In the genomic region with DNA sequence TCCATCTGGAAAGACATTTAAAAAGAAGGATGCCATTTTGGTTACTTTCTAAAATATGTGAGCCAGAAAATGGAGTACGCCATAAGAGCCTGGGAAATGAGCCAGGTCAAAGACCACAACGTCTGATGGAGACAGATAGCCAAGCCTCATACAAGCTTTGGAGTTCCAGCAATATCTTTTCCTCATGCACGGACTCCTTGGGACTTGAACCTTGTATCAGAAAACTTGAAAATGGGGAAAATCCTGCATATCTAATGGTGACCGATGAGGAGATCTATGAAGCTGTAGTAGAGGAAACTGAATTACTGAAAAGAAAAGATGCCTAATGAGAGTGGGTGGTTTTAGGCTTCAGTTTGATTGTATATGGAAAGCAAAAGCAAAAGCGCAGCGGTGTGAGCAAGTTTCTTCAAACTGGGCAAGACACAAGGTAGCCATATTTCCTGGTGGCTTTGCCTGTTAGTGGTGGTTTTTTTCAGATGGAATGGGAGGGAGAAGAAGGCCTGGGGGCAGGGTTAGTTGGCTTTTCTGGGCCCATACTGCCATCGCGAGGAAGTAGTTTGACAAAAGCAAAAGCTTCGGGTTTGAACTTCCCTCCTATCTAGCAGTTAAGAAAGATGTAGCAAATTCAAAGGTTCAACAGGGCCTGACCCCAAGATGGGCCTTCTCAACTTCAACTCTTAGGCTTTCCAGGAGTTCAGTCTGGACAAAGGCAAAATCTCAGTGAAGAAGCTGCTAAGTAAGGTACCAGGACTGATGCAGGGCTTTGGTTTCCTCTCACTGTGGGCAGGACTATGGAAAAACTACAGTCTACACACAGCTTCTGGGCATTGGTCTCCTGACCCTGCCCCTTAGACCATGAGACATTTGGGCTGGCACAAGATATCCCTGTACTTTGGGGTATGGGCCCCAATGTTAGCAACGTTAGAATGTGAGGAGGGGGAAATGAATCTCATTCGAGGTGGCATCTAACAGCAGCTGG, we compare ENCODE assay signal across 8 cellular contexts.
DNase-seq lines count a peak whose midpoint lies in the region; ATAC-seq and TF ChIP-seq lines count a peak whose summit lies in the region.

No MANE protein-coding gene starts in this region.

- peak overlapping the region; percentile 39 to 59 (median 45) for H3K27ac ChIP-seq in right lobe of liver

- H3K27me3 ChIP-seq in right lobe of liver = peaks cover 0 to 7% of the 10 kb centered on the region in 2 donors

- 26% methylated on average over 11 of the region's 11 CpGs for WGBS in right lobe of liver (ENCODE audit: insufficient coverage, low coverage, low lambda C conversion rate, missing lambda C conversion rate)

- no peak for TF ChIP-seq POLR2A in right lobe of liver (IDR thresholded peaks at IDR 0.05)

- peak overlapping the region; percentile 37 to 61 (median 57) for H3K4me3 ChIP-seq in right lobe of liver

- peak; percentile 45 to 68 (median 52) for TF ChIP-seq CTCF in right lobe of liver (IDR thresholded peaks at IDR 0.05)

- H3K9me3 ChIP-seq in right lobe of liver = no peaks in the 10 kb centered on the region

- H3K36me3 ChIP-seq in right lobe of liver = no peaks in the 10 kb centered on the region

- DNase-seq in DMS53 (lab: John Stamatoyannopoulos, UW) (peak; percentile 4), DMS53 treated with DMSO at 0.1 percent for 48 hours (lab: John Stamatoyannopoulos, UW; ENCODE audit: unreplicated experiment) (no peak), T-helper 2 cell (peak in 4 of 5 experiments; percentile 41 to 90 (median 64)), amygdala (lab: John Stamatoyannopoulos, UW) (peak in 36 of 56 donors; percentile 1 to 87 (median 41)), right lobe of liver (peak in 2 of 3 donors; percentile 63 to 67), HK-2 (ENCODE audit: unreplicated experiment) (no peak)
- DNase-seq in stimulated activated CD8-positive, alpha-beta memory T cell treated with anti-CD3 and anti-CD28 coated beads, Interleukin-15, amount 100 ng/mL, for 48 hours (ENCODE audit: low read depth in 2 of 2) = peak; percentile 15 to 53

- ATAC-seq in HG03039 (IDR thresholded peaks at IDR 0.05; ENCODE audit: unreplicated experiment) = peak; percentile 86
- peak; percentile 47 to 92 (median 91) for ATAC-seq in right lobe of liver

- H3K4me1 ChIP-seq in right lobe of liver = no peaks in the 10 kb centered on the region

- intact Hi-C loops in right lobe of liver (cut with DNase I) = no loop called here

Comparison
In these comparisons a context has a peak if more than half of its experiments do, and no peak if none do; other contexts are left out.
1. DNase-seq: peak in DMS53 (single experiment), T-helper 2 cell (4 of 5), amygdala (36 of 56), right lobe of liver (2 of 3) and stimulated activated CD8-positive, alpha-beta memory T cell treated with anti-CD3 and anti-CD28 coated beads, Interleukin-15, amount 100 ng/mL, for 48 hours (2 of 2); none in DMS53 treated with DMSO at 0.1 percent for 48 hours (single experiment) and HK-2 (single experiment).